15 cellular contexts compared by ENCODE assay signal in the genomic region with DNA sequence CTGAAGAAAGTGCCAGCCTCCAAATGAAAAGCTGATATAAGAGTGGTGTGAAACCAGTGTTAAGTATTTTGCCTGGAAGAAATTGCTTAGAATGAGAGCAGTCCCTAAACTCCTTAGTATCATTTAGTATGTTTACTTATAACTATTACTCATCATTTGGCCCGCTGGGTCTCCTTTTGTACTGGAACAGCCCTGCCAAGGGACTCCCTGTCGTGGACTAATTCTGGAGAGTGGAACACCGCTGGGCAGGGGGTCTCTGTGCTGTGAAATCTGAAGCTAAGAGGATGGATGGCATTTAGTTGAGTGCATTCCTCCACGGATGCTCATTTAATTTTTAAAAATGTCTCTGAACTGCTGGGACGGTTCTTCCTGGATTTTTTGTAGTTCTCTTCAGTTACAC.
"Had no signal": no experiment of that assay in that cellular context is flagged by ENCODE, and none has a peak within 500 bp of the region (broad histone marks: within the 10 kb centered on the region; RNA-seq: fewer than 3 reads in every experiment).

No MANE protein-coding gene starts in this region.

- H3K36me3 ChIP-seq: breast epithelium, lower lobe of right lung, right lobe of liver, spleen, upper lobe of left lung had no signal

- H3K4me3 ChIP-seq: breast epithelium, lower lobe of right lung, psoas muscle, right lobe of liver, spleen, upper lobe of left lung had no signal

- H3K27ac ChIP-seq: breast epithelium, foreskin keratinocyte, lower lobe of right lung, psoas muscle, right lobe of liver, spleen, upper lobe of left lung had no signal

- H3K9me3 ChIP-seq: breast epithelium, lower lobe of right lung, right lobe of liver, upper lobe of left lung had no signal

- H3K27me3 ChIP-seq: breast epithelium, foreskin keratinocyte, right lobe of liver, spleen, upper lobe of left lung had no signal

- DNase-seq: activated CD4-positive, alpha-beta T cell treated with anti-CD3 and anti-CD28 coated beads, Interleukin-2, amount 10 ng/mL, durations not matched to agents 7 days and 5 days; activated gamma-delta T cell treated with Interleukin-2 at 50 U/mL for 16 hours; activated naive CD8-positive, alpha-beta T cell treated with anti-CD3 and anti-CD28 coated beads for 36 hours; amygdala; cerebellar nuclear complex; dermis blood vessel endothelial cell; effector memory CD8-positive, alpha-beta T cell; foreskin keratinocyte; lower lobe of right lung; nephron progenitor cell; psoas muscle; right lobe of liver; spleen; upper lobe of left lung had no signal

- H3K4me1 ChIP-seq: breast epithelium, foreskin keratinocyte, lower lobe of right lung, psoas muscle, right lobe of liver, spleen, upper lobe of left lung had no signal
